In the genomic region with DNA sequence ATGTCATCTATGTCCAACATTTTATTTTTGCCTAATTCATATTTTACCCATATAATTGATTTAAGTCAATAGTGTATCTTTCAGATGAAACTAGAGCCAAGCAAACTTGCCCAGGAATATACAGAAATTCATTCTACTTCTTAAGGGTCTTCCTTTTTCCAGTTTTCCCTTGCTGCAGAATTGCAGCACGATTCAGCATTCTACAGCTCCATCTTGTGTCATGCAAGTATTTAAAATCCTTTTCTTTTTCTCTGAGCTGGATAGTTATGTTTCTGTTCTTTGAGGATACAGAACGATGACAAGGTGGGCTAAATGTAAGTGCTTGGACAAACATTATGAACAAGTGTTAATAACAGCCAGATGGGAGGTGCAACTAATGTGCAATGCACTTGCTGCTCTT, we compare ENCODE assay signal across 13 cellular contexts.
A peak's percentile ranks its signal among the peaks of the same experiment; 100 is the strongest.
DNase-seq lines count a peak whose midpoint lies in the region; ATAC-seq, FAIRE-seq and TF ChIP-seq lines count a peak whose summit lies in the region.
"Had no signal": no experiment of that assay in that cellular context is flagged by ENCODE, and none has a peak within 500 bp of the region (broad histone marks: within the 10 kb centered on the region; RNA-seq: fewer than 3 reads in every experiment).

No MANE protein-coding gene starts in this region.

- no peak overlapping the region for H2BK20ac ChIP-seq in IMR-90 (ENCODE audit: low read depth, low read length)

- CTCF ChIA-PET in IMR-90 (lab: Yijun Ruan, JAX) = interaction anchor here (2.1 kb wide), 1 partner anchor 773 kb away, joined by 4 read pairs; no protein-coding TSS in a partner anchor
- CTCF ChIA-PET in naive thymus-derived CD4-positive, alpha-beta T cell (lab: Charles Lee) = no interaction called here

- no peak overlapping the region for H3K56ac ChIP-seq in IMR-90 (ENCODE audit: extremely low read depth, insufficient read depth, low read length)

- H3K9me3 Mint-ChIP-seq in astrocyte (ENCODE audit: unreplicated experiment) = no peaks in the 10 kb centered on the region
- peaks cover 4% of the 10 kb centered on the region for H3K9me3 Mint-ChIP-seq in T-helper 2 cell treated with Interferon-gamma antibody and Interleukin-4, amounts not matched to agents 5 μg/mL and 100 μg/mL, for 36 hours
- H3K9me3 Mint-ChIP-seq in naive thymus-derived CD4-positive, alpha-beta T cell = peaks cover 0 to 11% (median 1%) of the 10 kb centered on the region in 11 donors

- dilution Hi-C loops in IMR-90 (cut with HindIII; ENCODE audit: low sequenced_read_pairs, unreplicated experiment) = no loop called here

- no peak overlapping the region for H4K91ac ChIP-seq in IMR-90 (ENCODE audit: insufficient read depth, low read depth, low read length)

- no peaks in the 10 kb centered on the region for H3K9me3 ChIP-seq in BLaER1
- H3K9me3 ChIP-seq in IMR-90 (ENCODE audit: control insufficient read depth, insufficient read depth, low read length) = no peaks in the 10 kb centered on the region
- no peaks in the 10 kb centered on the region for H3K9me3 ChIP-seq in astrocyte (ENCODE audit: insufficient read depth, low read depth, low read length)
- no peaks in the 10 kb centered on the region for H3K9me3 ChIP-seq in prostate gland
- H3K9me3 ChIP-seq in naive thymus-derived CD4-positive, alpha-beta T cell (ENCODE audit: control insufficient read depth in 2 of 3, low read length in 3 of 3) = no peaks in the 10 kb centered on the region
- H3K9me3 ChIP-seq: HAP-1 had no signal

- WGBS in IMR-90 (ENCODE audit: extremely low coverage in 2 of 2, insufficient read length in 1 of 2), 2 experiments = no CpG with 5 or more reads among the region's 2 CpGs
- WGBS in prostate gland = 16% methylated on average over 2 of the region's 2 CpGs

- H2BK120ac ChIP-seq in IMR-90 (ENCODE audit: low read depth, low read length) = no peak overlapping the region

- no peaks in the 10 kb centered on the region for H3K9me1 ChIP-seq in IMR-90 (ENCODE audit: insufficient read depth, low read length)

- H4K20me1 ChIP-seq in BLaER1 = no peaks in the 10 kb centered on the region
- no peaks in the 10 kb centered on the region for H4K20me1 ChIP-seq in IMR-90 (ENCODE audit: insufficient read depth, low read length)
- H4K20me1 ChIP-seq in astrocyte (ENCODE audit: insufficient read depth, low read length) = no peaks in the 10 kb centered on the region

- H3K36me3 ChIP-seq in BLaER1 (no peaks in the 10 kb centered on the region), IMR-90 (ENCODE audit: control insufficient read depth, insufficient read depth, low read length) (no peaks in the 10 kb centered on the region), astrocyte (ENCODE audit: insufficient read depth, low read length) (no peaks in the 10 kb centered on the region), kidney epithelial cell (ENCODE audit: control insufficient read depth, insufficient read depth, low read length) (no peaks in the 10 kb centered on the region), prostate gland (no peaks in the 10 kb centered on the region)
- H3K36me3 ChIP-seq in naive thymus-derived CD4-positive, alpha-beta T cell (ENCODE audit: control insufficient read depth in 2 of 3, insufficient read depth in 3 of 3, low read length in 3 of 3) = no peaks in the 10 kb centered on the region
- H3K36me3 ChIP-seq: HAP-1 had no signal

- no peak overlapping the region for H3K27ac ChIP-seq in BLaER1
- H3K27ac ChIP-seq in IMR-90 (ENCODE audit: insufficient read depth, low read length) = no peak overlapping the region
- no peak overlapping the region for H3K27ac ChIP-seq in astrocyte (ENCODE audit: low read depth, low read length)
- H3K27ac ChIP-seq in prostate gland = no peak overlapping the region
- H3K27ac ChIP-seq in naive thymus-derived CD4-positive, alpha-beta T cell (ENCODE audit: low read depth, low read length) = no peak overlapping the region

- FAIRE-seq in astrocyte (lab: Jason Lieb, UNC) = no peak
- FAIRE-seq: GM19239 had no signal

- no peak overlapping the region for H3K4me3 ChIP-seq in BLaER1
- H3K4me3 ChIP-seq in IMR-90 (ENCODE audit: insufficient read depth, low read depth, low read length) = no peak overlapping the region
- H3K4me3 ChIP-seq in astrocyte (ENCODE audit: insufficient read depth, low read depth, low read length) = no peak overlapping the region
- H3K4me3 ChIP-seq in kidney epithelial cell (ENCODE audit: low read depth, low read length) = no peak overlapping the region
- H3K4me3 ChIP-seq in prostate gland = no peak overlapping the region
- no peak overlapping the region for H3K4me3 ChIP-seq in naive thymus-derived CD4-positive, alpha-beta T cell (ENCODE audit: low read length)
- H3K4me3 ChIP-seq: HAP-1 had no signal

- no peak overlapping the region for H2BK5ac ChIP-seq in IMR-90 (ENCODE audit: low read depth, low read length, poor library complexity, severe bottlenecking)

- intact Hi-C loops in IMR-90 (cut with micrococcal nuclease) (no loop called here), prostate gland (cut with DNase I) (no loop called here)
- intact Hi-C loops in naive thymus-derived CD4-positive, alpha-beta T cell (cut with micrococcal nuclease) = no loop called here

- H2BK15ac ChIP-seq in IMR-90 (ENCODE audit: low read depth, low read length) = no peak overlapping the region

- H4K5ac ChIP-seq in IMR-90 (ENCODE audit: low read depth, low read length) = no peak overlapping the region

- no peak overlapping the region for H4K8ac ChIP-seq in IMR-90 (ENCODE audit: low read depth in 2 of 2, low read length in 2 of 2)

- TF ChIP-seq POLR2A in IMR-90 (IDR thresholded peaks at IDR 0.05; ENCODE audit: low read depth, low read length) (no peak), prostate gland (IDR thresholded peaks at IDR 0.05) (no peak)

- BruUV-seq in IMR-90 (replicated peaks; lab: Mats Ljungman, UMichigan) = no TSS peak

- no peak overlapping the region for H3K9ac ChIP-seq in BLaER1
- H3K9ac ChIP-seq in IMR-90 (ENCODE audit: low read depth, low read length) = no peak overlapping the region
- no peak overlapping the region for H3K9ac ChIP-seq in astrocyte (ENCODE audit: low read length)

- H3K18ac ChIP-seq in IMR-90 (ENCODE audit: low read depth, low read length) = no peak overlapping the region

- H2AK9ac ChIP-seq in IMR-90 (replicated peaks; ENCODE audit: low read depth, low read length, poor library complexity) = no peak overlapping the region

- ATAC-seq in IMR-90 (ENCODE audit: low read depth) = no peak
- ATAC-seq in naive thymus-derived CD4-positive, alpha-beta T cell = no peak

- in situ Hi-C loops in IMR-90 (cut with MboI; ENCODE audit: low sequenced_read_pairs) = no loop called here

- H3K36me3 Mint-ChIP-seq in astrocyte (ENCODE audit: low read depth, unreplicated experiment) = no peaks in the 10 kb centered on the region
- no peaks in the 10 kb centered on the region for H3K36me3 Mint-ChIP-seq in T-helper 2 cell treated with Interferon-gamma antibody and Interleukin-4, amounts not matched to agents 5 μg/mL and 100 μg/mL, for 36 hours (ENCODE audit: low read depth)
- no peaks in the 10 kb centered on the region for H3K36me3 Mint-ChIP-seq in naive thymus-derived CD4-positive, alpha-beta T cell
- H3K36me3 Mint-ChIP-seq: immature natural killer cell, naive B cell had no signal

- no peak overlapping the region for H3K23ac ChIP-seq in IMR-90 (ENCODE audit: low read depth, low read length)

- H2AFZ ChIP-seq in IMR-90 (replicated peaks; ENCODE audit: low read length, poor library complexity) (no peak overlapping the region), astrocyte (ENCODE audit: low read depth, low read length) (no peak overlapping the region)

- no peak overlapping the region for H3K14ac ChIP-seq in IMR-90 (replicated peaks; ENCODE audit: low read depth, low read length)

- no peak overlapping the region for H3K4me3 Mint-ChIP-seq in astrocyte (ENCODE audit: unreplicated experiment)
- no peak overlapping the region for H3K4me3 Mint-ChIP-seq in T-helper 2 cell treated with Interferon-gamma antibody and Interleukin-4, amounts not matched to agents 5 μg/mL and 100 μg/mL, for 36 hours
- H3K4me3 Mint-ChIP-seq in naive thymus-derived CD4-positive, alpha-beta T cell = no peak overlapping the region
- H3K4me3 Mint-ChIP-seq: immature natural killer cell, naive B cell had no signal

- POLR2A ChIA-PET in IMR-90 (lab: Charles Lee; ENCODE audit: unreplicated experiment) = interaction anchor here (0.5 kb wide), 1 partner anchor 24 kb away, joined by 3 read pairs; no protein-coding TSS in a partner anchor
- POLR2A ChIA-PET in naive thymus-derived CD4-positive, alpha-beta T cell (lab: Charles Lee) = no interaction called here

- H3K4me1 ChIP-seq in BLaER1 (peaks cover 24% of the 10 kb centered on the region), IMR-90 (ENCODE audit: control insufficient read depth, insufficient read depth, low read length) (no peaks in the 10 kb centered on the region), astrocyte (ENCODE audit: insufficient read depth, low read length) (no peaks in the 10 kb centered on the region), prostate gland (replicated peaks) (no peaks in the 10 kb centered on the region)
- no peaks in the 10 kb centered on the region for H3K4me1 ChIP-seq in naive thymus-derived CD4-positive, alpha-beta T cell (ENCODE audit: control insufficient read depth in 2 of 2, insufficient read depth in 2 of 2, low read length in 2 of 2)

- no peaks in the 10 kb centered on the region for H3K79me1 ChIP-seq in IMR-90 (ENCODE audit: low read depth in 1 of 2, low read length in 2 of 2)

- no peaks in the 10 kb centered on the region for H3K79me2 ChIP-seq in astrocyte (ENCODE audit: insufficient read depth, low read length)

- no peaks in the 10 kb centered on the region for H3K27me3 Mint-ChIP-seq in astrocyte (ENCODE audit: low read depth, unreplicated experiment)
- H3K27me3 Mint-ChIP-seq in T-helper 2 cell treated with Interferon-gamma antibody and Interleukin-4, amounts not matched to agents 5 μg/mL and 100 μg/mL, for 36 hours (ENCODE audit: low read depth) = no peaks in the 10 kb centered on the region
- H3K27me3 Mint-ChIP-seq in naive thymus-derived CD4-positive, alpha-beta T cell = no peaks in the 10 kb centered on the region
- H3K27me3 Mint-ChIP-seq: naive B cell had no signal

- no peaks in the 10 kb centered on the region for H3K27me3 ChIP-seq in BLaER1
- no peaks in the 10 kb centered on the region for H3K27me3 ChIP-seq in IMR-90 (ENCODE audit: control insufficient read depth, insufficient read depth, low read length)
- H3K27me3 ChIP-seq in astrocyte (ENCODE audit: insufficient read depth, low read length) = no peaks in the 10 kb centered on the region
- H3K27me3 ChIP-seq in kidney epithelial cell (ENCODE audit: control insufficient read depth, insufficient read depth, low read length) = no peaks in the 10 kb centered on the region
- no peaks in the 10 kb centered on the region for H3K27me3 ChIP-seq in prostate gland (replicated peaks; ENCODE audit: insufficient read depth)
- no peaks in the 10 kb centered on the region for H3K27me3 ChIP-seq in naive thymus-derived CD4-positive, alpha-beta T cell (ENCODE audit: control insufficient read depth in 2 of 2, insufficient read depth in 2 of 2, low read length in 2 of 2)

- no peak overlapping the region for H3K27ac Mint-ChIP-seq in astrocyte (ENCODE audit: unreplicated experiment)
- no peak overlapping the region for H3K27ac Mint-ChIP-seq in T-helper 2 cell treated with Interferon-gamma antibody and Interleukin-4, amounts not matched to agents 5 μg/mL and 100 μg/mL, for 36 hours
- no peak overlapping the region for H3K27ac Mint-ChIP-seq in naive thymus-derived CD4-positive, alpha-beta T cell
- H3K27ac Mint-ChIP-seq: immature natural killer cell, naive B cell had no signal

- H3K4ac ChIP-seq in IMR-90 (ENCODE audit: low read depth, low read length) = no peak overlapping the region

- H3K4me2 ChIP-seq in BLaER1 (0 out of 2 replicates have a peak overlapping the region, but pooled peaks have one; percentile 14), IMR-90 (ENCODE audit: low read depth, low read length) (no peak overlapping the region), astrocyte (ENCODE audit: low read length) (peak overlapping the region; percentile 31)

- no peak overlapping the region for H2AK5ac ChIP-seq in IMR-90 (ENCODE audit: low read depth, low read length)

- H3K4me1 Mint-ChIP-seq in astrocyte (ENCODE audit: low read depth, unreplicated experiment) = no peaks in the 10 kb centered on the region
- no peaks in the 10 kb centered on the region for H3K4me1 Mint-ChIP-seq in T-helper 2 cell treated with Interferon-gamma antibody and Interleukin-4, amounts not matched to agents 5 μg/mL and 100 μg/mL, for 36 hours (ENCODE audit: low read depth)
- H3K4me1 Mint-ChIP-seq in naive thymus-derived CD4-positive, alpha-beta T cell = no peaks in the 10 kb centered on the region
- H3K4me1 Mint-ChIP-seq: immature natural killer cell, naive B cell had no signal

- TF ChIP-seq CTCF in IMR-90 (conservative IDR thresholded peaks at IDR 0.05; ENCODE audit: low read depth, low read length) (peak; percentile 11; the same call in 1 of the 2 replicates), astrocyte (IDR thresholded peaks at IDR 0.05; ENCODE audit: insufficient read depth, low read depth, low read length) (no peak), kidney epithelial cell (IDR thresholded peaks at IDR 0.05; ENCODE audit: insufficient read depth, low read length, poor library complexity, severe bottlenecking) (peak; percentile 2), prostate gland (IDR thresholded peaks at IDR 0.05) (no peak)

- no peak for DNase-seq in IMR-90
- no peak for DNase-seq in astrocyte (ENCODE audit: low read depth)
- no peak for DNase-seq in kidney epithelial cell (ENCODE audit: low read depth)
- no peak for DNase-seq in prostate gland (ENCODE audit: low spot score)
- no peak for DNase-seq in iPS-NIHi7 (ENCODE audit: extremely low spot score)
- no peak for DNase-seq in T-helper 2 cell treated with Interferon-gamma antibody and Interleukin-4, amounts not matched to agents 5 μg/mL and 100 μg/mL, for 36 hours (ENCODE audit: low spot score)
- DNase-seq in naive thymus-derived CD4-positive, alpha-beta T cell = no peak
- DNase-seq: immature natural killer cell, Karpas-422, naive B cell had no signal

- TF ChIP-seq RAD21 in IMR-90 (IDR thresholded peaks at IDR 0.05; ENCODE audit: low read length) = peak; percentile 22; the same call in 1 of the 2 replicates

Comparison
In these comparisons a context has a peak if more than half of its experiments do, and no peak if none do; other contexts are left out.
1. CTCF ChIP-seq: peak in IMR-90 (single experiment) and kidney epithelial cell (single experiment); none in astrocyte (single experiment) and prostate gland (0 of 4).